ENCODE assay signal across 8 cellular contexts in the genomic region with DNA sequence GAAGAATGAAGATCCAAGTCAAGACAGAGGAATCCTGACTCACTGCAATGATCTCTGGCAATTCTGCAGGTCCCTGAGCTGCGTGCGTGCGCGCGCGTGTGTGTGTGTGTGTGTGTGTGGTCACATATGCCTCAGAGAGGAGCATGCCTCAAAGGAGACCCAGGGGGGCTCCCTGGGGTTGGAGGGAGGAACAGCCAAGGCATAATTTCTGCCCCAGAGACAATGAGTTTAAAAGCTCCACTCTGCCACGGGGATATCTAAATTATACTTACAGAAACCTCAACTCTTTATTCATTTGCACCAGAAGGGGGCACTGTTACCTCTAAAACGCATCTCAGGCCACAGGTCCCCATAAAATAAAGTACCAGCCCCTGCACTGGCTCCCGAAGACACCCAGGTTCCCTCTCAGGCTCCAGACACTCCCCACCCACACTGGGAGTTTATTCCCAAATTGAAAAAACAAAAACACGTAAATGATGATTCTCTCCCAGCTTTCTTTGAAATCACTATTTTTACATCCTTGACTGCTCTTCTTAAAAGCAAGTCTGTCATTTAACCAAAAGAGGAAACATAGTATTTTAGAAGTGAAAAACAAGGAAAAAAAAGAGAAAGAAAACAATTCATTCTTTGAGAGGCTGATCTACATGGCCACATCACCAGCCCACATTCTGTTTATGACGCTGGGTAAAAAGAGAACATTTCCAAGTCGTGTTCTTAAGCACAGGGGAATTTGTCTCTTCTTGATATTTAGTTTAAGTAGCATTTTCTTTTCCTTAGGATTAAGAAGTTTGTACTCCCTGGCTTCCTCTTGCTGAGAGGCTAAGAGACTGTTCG.
A peak's percentile ranks its signal among the peaks of the same experiment; 100 is the strongest.
DNase-seq lines count a peak whose midpoint lies in the region; ATAC-seq and TF ChIP-seq lines count a peak whose summit lies in the region.

No MANE protein-coding gene starts in this region.

- ATAC-seq in right lobe of liver = peak; percentile 37 to 56 (median 49)
- ATAC-seq in HG03196 (IDR thresholded peaks at IDR 0.05; ENCODE audit: unreplicated experiment) = no peak

- H3K9me3 ChIP-seq in right lobe of liver (no peaks in the 10 kb centered on the region), transverse colon (no peaks in the 10 kb centered on the region)

- POLR2A ChIA-PET in BJ (lab: Charles Lee) = no interaction called here

- CTCF ChIA-PET in BJ (lab: Yijun Ruan, JAX) = interaction anchor here (0.6 to 5.9 kb wide), 29 partner anchors 11 to 1634 kb away, joined by 3 to 32 read pairs (median 4); a partner anchor contains a TSS

- TF ChIP-seq POLR2A in right lobe of liver (IDR thresholded peaks at IDR 0.05) (no peak), transverse colon (IDR thresholded peaks at IDR 0.05) (no peak)

- H3K4me3 ChIP-seq in BJ (ENCODE audit: low read depth, low read length) (no peak overlapping the region), coronary artery (no peak overlapping the region), right lobe of liver (no peak overlapping the region), transverse colon (no peak overlapping the region)

- H3K36me3 ChIP-seq in BJ (ENCODE audit: control insufficient read depth, insufficient read depth, low read length) (no peaks in the 10 kb centered on the region), right lobe of liver (no peaks in the 10 kb centered on the region), transverse colon (no peaks in the 10 kb centered on the region)

- in situ Hi-C loops in GM13977 (cut with MboI; ENCODE audit: low pct_unique_long_range_greater_than_20kb, low sequenced_read_pairs, unreplicated experiment) (loop anchor here (5.0 to 25.0 kb wide), 3 partner anchors 58 to 1618 kb away; a partner anchor contains a TSS), transverse colon (cut with MboI; ENCODE audit: low pct_ligation_motif_present in 1 of 4, low pct_unique_long_range_greater_than_20kb in 1 of 4, low sequenced_read_pairs in 3 of 4) (loop anchor here in 1 of 4 donors (5.0 kb wide), 1 partner anchor 63 kb away; no protein-coding TSS in a partner anchor)

- 54% methylated on average over 13 of the region's 13 CpGs for WGBS in right lobe of liver (ENCODE audit: insufficient coverage, low coverage, low lambda C conversion rate, missing lambda C conversion rate)
- 40 to 51% methylated on average over 11 to 13 of the region's 13 CpGs for WGBS in transverse colon (ENCODE audit: low coverage in 1 of 2), 2 donors

- H3K27me3 ChIP-seq in BJ (ENCODE audit: control insufficient read depth, insufficient read depth, low read length) (no peaks in the 10 kb centered on the region), right lobe of liver (no peaks in the 10 kb centered on the region), transverse colon (no peaks in the 10 kb centered on the region)

- no peak for DNase-seq in BJ (ENCODE audit: low read depth)
- DNase-seq in GM13977 (ENCODE audit: low spot score) = peak; percentile 65
- peak; percentile 73 for DNase-seq in NCI-H82 (lab: John Stamatoyannopoulos, UW)
- DNase-seq in coronary artery (ENCODE audit: low spot score) = no peak
- no peak for DNase-seq in right lobe of liver
- DNase-seq in transverse colon = peak; percentile 22
- DNase-seq in activated effector memory CD4-positive, alpha-beta T cell treated with anti-CD3 and anti-CD28 coated beads, Interleukin-2, amount 50 U/mL, for 16 hours = no peak

- H3K27ac ChIP-seq in coronary artery = no peak overlapping the region
- no peak overlapping the region for H3K27ac ChIP-seq in right lobe of liver
- peak overlapping the region in 1 of 4 donors; percentile 19 for H3K27ac ChIP-seq in transverse colon

- TF ChIP-seq EP300 in transverse colon (IDR thresholded peaks at IDR 0.05; ENCODE audit: low read depth) = no peak

- intact Hi-C loops in right lobe of liver (cut with DNase I) (no loop called here), transverse colon (cut with DNase I; ENCODE audit: low total_unique reads) (loop anchor here (5.0 to 10.0 kb wide), 2 partner anchors 403 to 585 kb away; a partner anchor contains a TSS)

- H3K4me1 ChIP-seq in right lobe of liver (peaks cover 0 to 44% (median 12%) of the 10 kb centered on the region in 4 donors), transverse colon (peaks cover 0 to 16% (median 6%) of the 10 kb centered on the region in 4 donors)

- TF ChIP-seq CTCF in BJ (IDR thresholded peaks at IDR 0.05; ENCODE audit: insufficient read depth, low read depth, low read length) (peak; percentile 65), GM13977 (IDR thresholded peaks at IDR 0.05; ENCODE audit: extremely low read depth, insufficient read depth, missing control alignments) (peak; percentile 61), coronary artery (IDR thresholded peaks at IDR 0.05) (peak; percentile 51), right lobe of liver (IDR thresholded peaks at IDR 0.05) (peak; percentile 61 to 69 (median 66)), transverse colon (IDR thresholded peaks at IDR 0.05) (peak; percentile 59 to 71 (median 65))

Comparison
In these comparisons a context has a peak if more than half of its experiments do, and no peak if none do; other contexts are left out.
1. DNase-seq: peak in GM13977 (single experiment), NCI-H82 (single experiment) and transverse colon (single experiment); none in BJ (single experiment), coronary artery (single experiment), right lobe of liver (0 of 3) and activated effector memory CD4-positive, alpha-beta T cell treated with anti-CD3 and anti-CD28 coated beads, Interleukin-2, amount 50 U/mL, for 16 hours (single experiment).
2. Peak in every context shown above with its lines, with median percentiles within 50 percentile points of each other: CTCF ChIP-seq.